Comparison of ENCODE assay signal across 23 cellular contexts in the genomic region with DNA sequence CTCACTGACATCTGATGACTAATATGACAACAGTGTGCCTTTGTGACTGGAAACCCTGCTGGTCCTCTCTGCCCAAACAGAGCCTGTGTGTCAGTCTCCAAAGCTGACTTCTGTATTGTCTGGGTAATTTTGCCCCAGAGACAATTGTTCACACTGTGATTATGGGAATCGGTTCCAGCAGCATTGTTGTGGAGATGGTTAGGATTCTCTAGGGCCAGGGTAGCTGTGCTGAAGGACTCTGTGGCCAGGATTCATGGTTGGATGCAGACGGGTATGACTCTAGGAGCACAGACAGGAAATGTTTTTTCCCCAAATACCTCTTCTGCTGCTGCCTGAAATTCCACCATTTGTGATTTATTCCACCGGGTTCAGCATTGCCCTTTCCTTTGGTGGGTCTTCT. TPM values are rescaled to one million over a fixed set of nuclear protein-coding genes. Genes with fewer than 3 reads are reported as not detected.
A peak's percentile ranks its signal among the peaks of the same experiment; 100 is the strongest.
DNase-seq lines count a peak whose midpoint lies in the region; ATAC-seq and TF ChIP-seq lines count a peak whose summit lies in the region.
"Had no signal": no experiment of that assay in that cellular context is flagged by ENCODE, and none has a peak within 500 bp of the region (broad histone marks: within the 10 kb centered on the region; RNA-seq: fewer than 3 reads in every experiment).

No MANE protein-coding gene starts in this region.

- 53% methylated on average over 3 of the region's 3 CpGs; no CpG with 5 or more reads in 1 of the 2 donors for WGBS in transverse colon (ENCODE audit: low coverage in 1 of 2), 2 donors

- H3K4me3 ChIP-seq in thoracic aorta (no peak overlapping the region), transverse colon (no peak overlapping the region)
- H3K4me3 ChIP-seq: coronary artery, K562, PC-9, right lobe of liver, tibial nerve had no signal

- H3K36me3 ChIP-seq in thoracic aorta (no peaks in the 10 kb centered on the region), transverse colon (no peaks in the 10 kb centered on the region)
- H3K36me3 ChIP-seq: right lobe of liver, tibial nerve had no signal

- TF ChIP-seq EP300 in transverse colon (IDR thresholded peaks at IDR 0.05; ENCODE audit: low read depth): no peak

- H3K27ac ChIP-seq in thoracic aorta: peak overlapping the region; percentile 93 to 98
- H3K27ac ChIP-seq in transverse colon: no peak overlapping the region
- H3K27ac ChIP-seq: coronary artery, PC-9, right lobe of liver, tibial nerve had no signal

- TF ChIP-seq CTCF in thoracic aorta (IDR thresholded peaks at IDR 0.05) (no peak), transverse colon (IDR thresholded peaks at IDR 0.05) (no peak)

- intact Hi-C loops in transverse colon (cut with DNase I; ENCODE audit: low total_unique reads): no loop called here

- H3K9me3 ChIP-seq in thoracic aorta (no peaks in the 10 kb centered on the region), transverse colon (no peaks in the 10 kb centered on the region)
- H3K9me3 ChIP-seq: right lobe of liver, tibial nerve had no signal

- DNase-seq in EH (ENCODE audit: low read depth) (peak; percentile 70), RPMI7951 (ENCODE audit: low read depth) (peak; percentile 53), kidney tubule cell (ENCODE audit: low spot score) (peak; percentile 81), thoracic aorta (ENCODE audit: low spot score) (no peak), transverse colon (no peak), SK-N-DZ (ENCODE audit: low spot score) (no peak)
- no peak for DNase-seq in activated CD4-positive, alpha-beta T cell treated with anti-CD3 and anti-CD28 coated beads, Interleukin-2, amount 50 U/mL, for 1 hour
- DNase-seq: activated CD4-positive, alpha-beta T cell treated with anti-CD3 and anti-CD28 coated beads for 4 hours; activated naive CD4-positive, alpha-beta T cell treated with anti-CD3 and anti-CD28 coated beads, Interleukin-2, amount 50 U/mL, for 16 hours; amniotic stem cell; CD4-positive, alpha-beta memory T cell; effector CD8-positive, alpha-beta T cell; left ventricle myocardium superior; NCI-H1092; NCI-H187; PC-9; right lobe of liver; SHP77; stimulated activated CD4-positive, alpha-beta T cell treated with anti-CD3 and anti-CD28 coated beads, Interleukin-2, amount 100 ng/mL, for 48 hours had no signal

- in situ Hi-C loops in transverse colon (cut with MboI; ENCODE audit: low pct_ligation_motif_present in 1 of 4, low pct_unique_long_range_greater_than_20kb in 1 of 4, low sequenced_read_pairs in 3 of 4): no loop called here

- ATAC-seq in thoracic aorta (ENCODE audit: insufficient number of reproducible peaks, low FRiP score, low read depth): no peak
- ATAC-seq: K562, left ventricle myocardium superior, right lobe of liver had no signal

- no peak for TF ChIP-seq POLR2A in transverse colon (IDR thresholded peaks at IDR 0.05)

- H3K27me3 ChIP-seq in thoracic aorta (replicated peaks; ENCODE audit: insufficient read depth): no peaks in the 10 kb centered on the region
- peaks cover 4% of the 10 kb centered on the region for H3K27me3 ChIP-seq in transverse colon
- H3K27me3 ChIP-seq: right lobe of liver, tibial nerve had no signal

- H3K4me1 ChIP-seq in thoracic aorta (ENCODE audit: control insufficient read depth in 1 of 2, low read depth in 2 of 2): peaks cover 21 to 59% of the 10 kb centered on the region in 2 donors
- H3K4me1 ChIP-seq in transverse colon: peaks cover 0 to 6% (median 2%) of the 10 kb centered on the region in 4 donors
- H3K4me1 ChIP-seq: right lobe of liver had no signal

RNA-seq across cellular contexts. Expression of a gene that starts 57.5 kb away (rescaled TPM):
- 90.7 and 102 TPM in 2 replicates for total RNA-seq in RPMI7951 (2014; rRNA removed; shearing (Covaris generic))
- total RNA-seq in thoracic aorta (100 to 1,000 TPM; 246 to 360 TPM), transverse colon (1 to 10 TPM in 2 of 4 donors, under 1 TPM in 2; 0.37 to 3.2 (median 1.1) TPM)
- polyA plus RNA-seq in SK-N-DZ (2014; cell fraction: cytosol; rRNA removed): 0.48 and 0.77 TPM in 2 replicates
- polyA plus RNA-seq in SK-N-DZ (2014; cell fraction: nucleus; rRNA removed): 0.21 and 0.76 TPM in 2 replicates
- total RNA-seq: CD4-positive, alpha-beta memory T cell; K562; progenitor cell of endocrine pancreas had no signal
- polyA plus RNA-seq: CD4-positive, alpha-beta memory T cell had no signal

Comparison
In these comparisons a context has a peak if more than half of its experiments do, and no peak if none do; other contexts are left out.
1. DNase-seq: peak in EH (single experiment), RPMI7951 (single experiment) and kidney tubule cell (single experiment); none in thoracic aorta (single experiment), transverse colon (single experiment), SK-N-DZ (single experiment) and activated CD4-positive, alpha-beta T cell treated with anti-CD3 and anti-CD28 coated beads, Interleukin-2, amount 50 U/mL, for 1 hour (single experiment).
2. H3K27ac ChIP-seq: peak in thoracic aorta (2 of 2); none in transverse colon (0 of 4).
3. RNA of a gene that starts 57.5 kb away (total RNA-seq): 246 to 360 TPM in thoracic aorta and 90.7 to 102 TPM in RPMI7951; 0.37 to 3.2 TPM in transverse colon; every median in the first group is over 10 times any median in the second.